3 cellular contexts compared by ENCODE assay signal in genomic region chr1:219179293-219179692, GRCh38.
TF ChIP-seq lines count a peak whose summit lies in the region.

No MANE protein-coding gene starts in this region.

TF ChIP-seq in A549, 52 proteins besides CTCF, POLR2A, EP300 and RAD21:
- peak; percentile 32 to 78; a peak in 3 of 4 replicates for TF ChIP-seq CEBPB (IDR thresholded peaks at IDR 0.05)
- TF ChIP-seq ZFP36 (IDR thresholded peaks at IDR 0.05; ENCODE audit: borderline replicate concordance, partially characterized antibody): no peak
- TF ChIP-seq CHD4 (IDR thresholded peaks at IDR 0.05; ENCODE audit: borderline replicate concordance): no peak
- no peak for TF ChIP-seq EHMT2 (IDR thresholded peaks at IDR 0.05; ENCODE audit: low read depth)
- TF ChIP-seq NFE2L2 (conservative IDR thresholded peaks at IDR 0.05; ENCODE audit: low read length): no peak
- no peak for TF ChIP-seq HES2 (IDR thresholded peaks at IDR 0.05)

TF ChIP-seq in HepG2, 621 proteins besides CTCF, POLR2A, EP300 and RAD21:
- TF ChIP-seq CEBPG (CRISPR knock-in tag; IDR thresholded peaks at IDR 0.05) (peak; percentile 51; the same call in 1 of the 2 replicates), ZNF878 (CRISPR knock-in tag; IDR thresholded peaks at IDR 0.05) (no peak), ZNF513 (CRISPR knock-in tag; conservative IDR thresholded peaks at IDR 0.05) (no peak), KLF15 (CRISPR knock-in tag; IDR thresholded peaks at IDR 0.05; ENCODE audit: borderline replicate concordance) (no peak), LBX2 (CRISPR knock-in tag; IDR thresholded peaks at IDR 0.05; ENCODE audit: borderline replicate concordance) (no peak), ETV6 (CRISPR knock-in tag; conservative IDR thresholded peaks at IDR 0.05) (no peak), ZNF451 (CRISPR knock-in tag; IDR thresholded peaks at IDR 0.05) (no peak), ZNF530 (CRISPR knock-in tag; IDR thresholded peaks at IDR 0.05; ENCODE audit: low read depth) (no peak), ZNF138 (CRISPR knock-in tag; IDR thresholded peaks at IDR 0.05; ENCODE audit: low read depth) (no peak), TEAD3 (CRISPR knock-in tag; optimal IDR thresholded peaks at IDR 0.05; ENCODE audit: borderline replicate concordance) (no peak), TCF12 (IDR thresholded peaks at IDR 0.05) (no peak), TCF12 (CRISPR knock-in tag; IDR thresholded peaks at IDR 0.05) (no peak), CEBPB (IDR thresholded peaks at IDR 0.05; ENCODE audit: borderline replicate concordance, low read depth, low read length) (0 out of 2 replicates have a peak, but pooled peaks have one; percentile 35)

TF ChIP-seq in WTC11, 78 proteins besides CTCF, POLR2A, EP300 and RAD21:
- TF ChIP-seq TP53 (CRISPR knock-in tag; IDR thresholded peaks at IDR 0.05) (no peak), ATF1 (CRISPR knock-in tag; IDR thresholded peaks at IDR 0.05) (no peak), ATF2 (CRISPR knock-in tag; IDR thresholded peaks at IDR 0.05; ENCODE audit: borderline replicate concordance, low read depth) (no peak), FOXP4 (CRISPR knock-in tag; IDR thresholded peaks at IDR 0.05) (no peak), JAZF1 (CRISPR knock-in tag; IDR thresholded peaks at IDR 0.05) (no peak), ATF3 (CRISPR knock-in tag; conservative IDR thresholded peaks at IDR 0.05) (no peak), GRHL2 (CRISPR knock-in tag; IDR thresholded peaks at IDR 0.05; ENCODE audit: insufficient replicate concordance, severe bottlenecking) (no peak), TCF7 (CRISPR knock-in tag; IDR thresholded peaks at IDR 0.05; ENCODE audit: low read depth) (no peak), ZNF281 (CRISPR knock-in tag; IDR thresholded peaks at IDR 0.05) (no peak), E2F5 (CRISPR knock-in tag; IDR thresholded peaks at IDR 0.05) (no peak), ARID4B (CRISPR knock-in tag; IDR thresholded peaks at IDR 0.05; ENCODE audit: borderline replicate concordance) (no peak), HMGA2 (CRISPR knock-in tag; IDR thresholded peaks at IDR 0.05) (no peak), RORB (CRISPR knock-in tag; IDR thresholded peaks at IDR 0.05) (no peak)
TF ChIP-seq in WTC11: peak in this region for 0.
